Comparison of ENCODE assay signal across 28 cellular contexts in the genomic region with DNA sequence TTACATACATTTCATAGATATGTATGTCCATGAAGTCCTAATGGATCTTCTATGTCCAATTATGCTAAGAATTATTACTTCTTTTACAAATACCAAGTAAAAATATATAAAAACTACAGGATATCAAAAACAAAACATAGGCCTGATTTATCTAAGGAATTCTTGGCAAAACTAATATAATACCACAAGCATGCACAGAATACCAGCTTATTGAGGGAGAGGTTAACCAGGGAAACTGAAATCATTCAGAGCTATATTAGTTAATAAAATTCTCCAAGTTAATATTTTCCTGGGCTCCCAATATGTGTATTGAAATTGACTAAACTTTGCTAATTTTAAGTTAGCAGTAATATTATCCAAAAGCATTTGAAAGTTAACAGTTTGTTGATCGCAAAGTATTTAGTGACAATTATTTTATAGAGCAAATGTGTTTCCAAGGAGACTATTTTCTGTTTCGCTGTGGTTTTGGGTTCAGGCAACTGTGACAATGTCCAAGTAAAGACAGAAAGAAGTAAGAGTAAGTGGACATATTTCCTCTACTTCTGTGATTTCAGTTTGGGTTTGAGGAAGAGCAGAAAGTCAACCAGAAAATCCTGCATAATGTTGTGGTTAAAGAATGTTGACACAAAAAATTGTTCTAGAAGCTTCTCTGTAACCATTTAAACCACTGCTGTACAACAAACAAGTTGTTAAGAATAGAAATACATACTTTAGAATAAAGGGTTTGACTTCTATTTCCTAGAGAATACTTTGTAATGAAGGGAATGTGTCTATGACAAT.
A peak's percentile ranks its signal among the peaks of the same experiment; 100 is the strongest.
DNase-seq lines count a peak whose midpoint lies in the region; FAIRE-seq and TF ChIP-seq lines count a peak whose summit lies in the region.
"Had no signal": no experiment of that assay in that cellular context is flagged by ENCODE, and none has a peak within 500 bp of the region (broad histone marks: within the 10 kb centered on the region; RNA-seq: fewer than 3 reads in every experiment).

No MANE protein-coding gene starts in this region.

- H3K9ac ChIP-seq in fibroblast of lung (ENCODE audit: insufficient read depth, low read length) (no peak overlapping the region), trophoblast cell (ENCODE audit: low read length) (no peak overlapping the region)

- H2AFZ ChIP-seq in fibroblast of lung (ENCODE audit: low read length) (no peak overlapping the region), osteoblast (ENCODE audit: low read length) (no peak overlapping the region), trophoblast cell (ENCODE audit: insufficient read depth, low read length, poor library complexity) (no peak overlapping the region)

- H3K79me2 ChIP-seq in fibroblast of lung (ENCODE audit: control insufficient read depth, insufficient read depth, low read length), result no peaks in the 10 kb centered on the region
- H3K79me2 ChIP-seq in osteoblast (ENCODE audit: insufficient read depth, low read length), result no peaks in the 10 kb centered on the region
- no peaks in the 10 kb centered on the region for H3K79me2 ChIP-seq in trophoblast cell (ENCODE audit: control insufficient read depth, insufficient read depth, low read length, poor library complexity)

- no peak overlapping the region for H2BK12ac ChIP-seq in trophoblast cell (ENCODE audit: low read length)

- H3K4me3 ChIP-seq in ascending aorta (no peak overlapping the region), fibroblast of lung (replicated peaks in 1 of 4; ENCODE audit: control extremely low read depth in 1 of 4, insufficient read depth in 1 of 4, low read depth in 3 of 4, low read length in 4 of 4) (no peak overlapping the region), osteoblast (ENCODE audit: insufficient read depth, low read length) (no peak overlapping the region), trophoblast cell (ENCODE audit: low read depth, low read length) (no peak overlapping the region), stomach (no peak overlapping the region)
- H3K4me3 ChIP-seq: ovary, testis, uterus had no signal

- no peak overlapping the region for H3K14ac ChIP-seq in trophoblast cell (ENCODE audit: low read length)

- no peak for TF ChIP-seq CTCF in ascending aorta (IDR thresholded peaks at IDR 0.05)
- no peak for TF ChIP-seq CTCF in fibroblast of lung (conservative IDR thresholded peaks at IDR 0.05 in 1 of 2, IDR thresholded peaks at IDR 0.05 in 1 of 2; ENCODE audit: low read depth in 1 of 2, low read length in 2 of 2)
- TF ChIP-seq CTCF in osteoblast (IDR thresholded peaks at IDR 0.05; ENCODE audit: extremely low read depth, low read depth, low read length), result no peak
- TF ChIP-seq CTCF in stomach (IDR thresholded peaks at IDR 0.05), result no peak

- no peak for TF ChIP-seq EP300 in stomach (IDR thresholded peaks at IDR 0.05)

- no peak for TF ChIP-seq POLR2A in H54 (IDR thresholded peaks at IDR 0.05; ENCODE audit: low read depth, low read length)
- no peak for TF ChIP-seq POLR2A in stomach (IDR thresholded peaks at IDR 0.05)

- peaks cover 0 to 2% of the 10 kb centered on the region in 2 donors for H3K4me1 ChIP-seq in ascending aorta
- H3K4me1 ChIP-seq in fibroblast of lung (ENCODE audit: control insufficient read depth, extremely low read depth, insufficient read depth, low read length), result no peaks in the 10 kb centered on the region
- H3K4me1 ChIP-seq in osteoblast (ENCODE audit: insufficient read depth, low read length), result peaks cover 24% of the 10 kb centered on the region
- no peaks in the 10 kb centered on the region for H3K4me1 ChIP-seq in trophoblast cell (ENCODE audit: control insufficient read depth in 1 of 2, insufficient read depth in 2 of 2, low read length in 2 of 2)
- no peaks in the 10 kb centered on the region for H3K4me1 ChIP-seq in stomach
- H3K4me1 ChIP-seq: testis, uterus had no signal

- DNase-seq in H54 (ENCODE audit: insufficient read length, low spot score) (no peak), ascending aorta (ENCODE audit: low spot score in 2 of 2) (no peak), fibroblast of lung (ENCODE audit: low read depth in 2 of 2) (peak; percentile 39 to 65), osteoblast (ENCODE audit: insufficient read length, low spot score, missing footprints) (no peak), trophoblast cell (no peak), stomach (no peak), NCI-H510A treated with DMSO at 0.1 percent for 48 hours (lab: John Stamatoyannopoulos, UW) (no peak)
- DNase-seq in activated CD4-positive, alpha-beta T cell treated with anti-CD3 and anti-CD28 coated beads, Interleukin-2, amount 50 U/mL, for 4 hours, result no peak
- DNase-seq: activated CD8-positive, alpha-beta memory T cell treated with anti-CD3 and anti-CD28 coated beads for 24 hours; activated T-cell treated with anti-CD3 and anti-CD28 coated beads for 4 hours; CD8-positive, alpha-beta T cell; dermis blood vessel endothelial cell; EL; immature natural killer cell; Kasumi-1; NCI-H1048; NCI-H2107; NCI-H345; NCI-H774; nephron progenitor cell; ovary; retina; small intestine; stimulated activated naive CD4-positive, alpha-beta T cell; SW 1271; testis; uterus had no signal

- FAIRE-seq in H54 (lab: Jason Lieb, UNC), result peak; percentile 64
- FAIRE-seq: GM19239 had no signal

- no peak overlapping the region for H2BK5ac ChIP-seq in trophoblast cell (ENCODE audit: low read depth, low read length, poor library complexity)

- intact Hi-C loops in ascending aorta (cut with DNase I) (loop anchor here (10.0 kb wide), 1 partner anchor 1665 kb away; no protein-coding TSS in a partner anchor), stomach (cut with DNase I; ENCODE audit: low total_unique reads) (no loop called here)

- H2AK5ac ChIP-seq in trophoblast cell (ENCODE audit: low read length), result no peak overlapping the region

- H4K20me1 ChIP-seq in fibroblast of lung (ENCODE audit: control insufficient read depth, extremely low read depth, insufficient read depth, low read length), result no peaks in the 10 kb centered on the region
- no peaks in the 10 kb centered on the region for H4K20me1 ChIP-seq in osteoblast (ENCODE audit: insufficient read depth, low read length)

- H3K18ac ChIP-seq in trophoblast cell (ENCODE audit: low read length), result no peak overlapping the region

- no peak overlapping the region for H2BK120ac ChIP-seq in trophoblast cell (ENCODE audit: insufficient read depth, low read length, poor library complexity)

- H3K9me3 ChIP-seq in ascending aorta (no peaks in the 10 kb centered on the region), fibroblast of lung (ENCODE audit: control insufficient read depth, insufficient read depth, low read depth, low read length) (no peaks in the 10 kb centered on the region), osteoblast (ENCODE audit: low read depth, low read length) (no peaks in the 10 kb centered on the region), trophoblast cell (ENCODE audit: insufficient read depth, low read depth, low read length) (no peaks in the 10 kb centered on the region), stomach (peaks cover 0 to 10% (median 2%) of the 10 kb centered on the region in 4 donors)
- H3K9me3 ChIP-seq: ovary, testis, uterus had no signal

- H4K91ac ChIP-seq in trophoblast cell (ENCODE audit: low read depth, low read length), result no peak overlapping the region

- H3K27ac ChIP-seq in ascending aorta (peak overlapping the region; percentile 72 to 74), fibroblast of lung (ENCODE audit: insufficient read depth, low read length) (no peak overlapping the region), osteoblast (ENCODE audit: low read depth, low read length) (peak overlapping the region; percentile 21), trophoblast cell (ENCODE audit: low read depth, low read length) (no peak overlapping the region), stomach (no peak overlapping the region)
- H3K27ac ChIP-seq: ovary, testis, uterus had no signal

- no peak overlapping the region for H3K4ac ChIP-seq in trophoblast cell (ENCODE audit: low read depth, low read length)

- H4K12ac ChIP-seq in trophoblast cell (ENCODE audit: low read depth, low read length), result no peak overlapping the region

- no peak overlapping the region for H3K4me2 ChIP-seq in fibroblast of lung (ENCODE audit: extremely low read depth, insufficient read depth, low read length)
- peak overlapping the region; percentile 52 for H3K4me2 ChIP-seq in osteoblast (ENCODE audit: insufficient read depth, low read length)
- H3K4me2 ChIP-seq in trophoblast cell (ENCODE audit: low read length), result no peak overlapping the region

- H3K79me1 ChIP-seq in trophoblast cell (ENCODE audit: low read length), result no peaks in the 10 kb centered on the region

- no peak overlapping the region for H3K23ac ChIP-seq in trophoblast cell (ENCODE audit: low read length)

- H4K8ac ChIP-seq in trophoblast cell (ENCODE audit: low read depth, low read length), result no peak overlapping the region

- H3K27me3 ChIP-seq in ascending aorta (no peaks in the 10 kb centered on the region), fibroblast of lung (ENCODE audit: control insufficient read depth, insufficient read depth, low read length) (no peaks in the 10 kb centered on the region), osteoblast (ENCODE audit: insufficient read depth, low read length) (no peaks in the 10 kb centered on the region), trophoblast cell (ENCODE audit: insufficient read depth, low read length) (no peaks in the 10 kb centered on the region), stomach (no peaks in the 10 kb centered on the region)
- H3K27me3 ChIP-seq: ovary, testis, uterus had no signal

- WGBS in trophoblast cell (ENCODE audit: extremely low coverage, insufficient coverage, insufficient read length), result no CpG with 5 or more reads among the region's 2 CpGs
- 86 to 95% (median 95%) methylated on average over 2 of the region's 2 CpGs for WGBS in stomach, 5 donors

- H3K36me3 ChIP-seq in ascending aorta (no peaks in the 10 kb centered on the region), fibroblast of lung (ENCODE audit: control insufficient read depth, insufficient read depth, low read length) (no peaks in the 10 kb centered on the region), osteoblast (ENCODE audit: insufficient read depth, low read length) (no peaks in the 10 kb centered on the region), trophoblast cell (ENCODE audit: control insufficient read depth in 1 of 2, insufficient read depth in 2 of 2, low read length in 2 of 2) (no peaks in the 10 kb centered on the region), stomach (no peaks in the 10 kb centered on the region)
- H3K36me3 ChIP-seq: ovary, uterus had no signal

Comparison
In these comparisons a context has a peak if more than half of its experiments do, and no peak if none do; other contexts are left out.
1. DNase-seq: peak in fibroblast of lung (2 of 2); none in H54 (single experiment), ascending aorta (0 of 2), osteoblast (single experiment), trophoblast cell (0 of 2), activated CD4-positive, alpha-beta T cell treated with anti-CD3 and anti-CD28 coated beads, Interleukin-2, amount 50 U/mL, for 4 hours (0 of 2), stomach (single experiment) and NCI-H510A treated with DMSO at 0.1 percent for 48 hours (single experiment).
2. H3K27ac ChIP-seq: peak in ascending aorta (2 of 2) and osteoblast (single experiment); none in fibroblast of lung (single experiment), trophoblast cell (single experiment) and stomach (0 of 5).